Comparison of ENCODE assay signal across 23 cellular contexts in the genomic region with DNA sequence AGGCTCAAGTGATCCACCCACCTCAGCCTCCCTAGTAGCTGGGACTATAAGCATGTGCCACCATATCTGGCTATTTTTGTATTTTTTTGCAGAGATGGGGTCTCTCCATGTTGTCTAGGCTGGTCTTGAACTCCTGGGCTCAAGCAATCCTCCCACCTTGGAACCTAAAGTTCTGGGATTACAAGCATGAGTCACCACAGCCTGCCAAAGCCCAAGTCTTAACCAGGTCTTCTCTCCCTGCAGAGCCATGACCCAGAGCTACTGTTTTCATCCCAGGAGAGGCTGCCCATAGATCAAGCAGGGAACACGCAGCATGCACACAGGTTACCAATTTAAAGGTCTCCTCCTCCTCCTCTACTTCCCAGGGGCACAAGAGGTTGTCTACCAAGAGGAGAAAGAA. TPM values are rescaled to one million over a fixed set of nuclear protein-coding genes. Genes with fewer than 3 reads are reported as not detected.
DNase-seq lines count a peak whose midpoint lies in the region; ATAC-seq and TF ChIP-seq lines count a peak whose summit lies in the region.
"Had no signal": no experiment of that assay in that cellular context is flagged by ENCODE, and none has a peak within 500 bp of the region (broad histone marks: within the 10 kb centered on the region; RNA-seq: fewer than 3 reads in every experiment).

No MANE protein-coding gene starts in this region.

- H3K4me1 Mint-ChIP-seq in effector memory CD8-positive, alpha-beta T cell (ENCODE audit: low read depth in 2 of 2), result peaks cover 29 to 34% of the 10 kb centered on the region in 2 donors
- H3K4me1 Mint-ChIP-seq in osteocyte (ENCODE audit: unreplicated experiment), result peaks cover 96% of the 10 kb centered on the region

- no peak overlapping the region for H3K4me3 Mint-ChIP-seq in effector memory CD8-positive, alpha-beta T cell
- H3K4me3 Mint-ChIP-seq in osteocyte (ENCODE audit: unreplicated experiment), result no peak overlapping the region
- H3K4me3 Mint-ChIP-seq: activated naive CD8-positive, alpha-beta T cell treated with anti-CD3 and anti-CD28 coated beads for 36 hours; activated T-helper 1 cell treated with anti-CD3 and anti-CD28 coated beads, Interleukin-12 subunit alpha, Interleukin-12 subunit beta, Interleukin-2, Interleukin-4 antibody, amounts not matched to agents 30 ng/mL and 10 ng/mL and 1 ng/mL, durations not matched to agents 14 hours and 24 hours and 36 hours; CD4-positive, alpha-beta memory T cell; natural killer cell treated with Interleukin-12 subunit alpha and Interleukin-12 subunit beta and Interleukin-15 and Interleukin-18, amount 100 ng/mL, for 72 hours had no signal

- no peaks in the 10 kb centered on the region for H3K27me3 ChIP-seq in A673 (replicated peaks; ENCODE audit: insufficient read depth, low read depth, low read length, poor library complexity)
- no peaks in the 10 kb centered on the region for H3K27me3 ChIP-seq in Karpas-422 (ENCODE audit: low read length)

- H3K27ac Mint-ChIP-seq in effector memory CD8-positive, alpha-beta T cell, result peak overlapping the region; percentile 5 to 19
- peak overlapping the region; percentile 15 for H3K27ac Mint-ChIP-seq in osteocyte (ENCODE audit: unreplicated experiment)
- H3K27ac Mint-ChIP-seq: activated naive CD8-positive, alpha-beta T cell treated with anti-CD3 and anti-CD28 coated beads for 36 hours had no signal

- peaks cover 88% of the 10 kb centered on the region for H3K36me3 Mint-ChIP-seq in effector memory CD8-positive, alpha-beta T cell (ENCODE audit: insufficient read depth)
- H3K36me3 Mint-ChIP-seq in osteocyte (ENCODE audit: unreplicated experiment), result peaks cover 12% of the 10 kb centered on the region

- POLR2A ChIA-PET in A673 (lab: Charles Lee; ENCODE audit: low non-redundant PET), result no interaction called here

- H3K9me2 ChIP-seq in Karpas-422 (replicated peaks; ENCODE audit: insufficient read depth, low read length), result no peaks in the 10 kb centered on the region

- DNase-seq in A673 (ENCODE audit: low spot score) (no peak), Karpas-422 (no peak), osteocyte (ENCODE audit: extremely low spot score, unreplicated experiment) (no peak), NK-92 (lab: John Stamatoyannopoulos, UW; ENCODE audit: unreplicated experiment) (no peak), NCI-H345 treated with DMSO at 0.1 percent for 48 hours (lab: John Stamatoyannopoulos, UW; ENCODE audit: unreplicated experiment) (no peak), DMS114 treated with DMSO at 0.1 percent for 48 hours (lab: John Stamatoyannopoulos, UW; ENCODE audit: unreplicated experiment) (no peak), omental fat pad (ENCODE audit: low spot score) (no peak)
- no peak for DNase-seq in effector memory CD8-positive, alpha-beta T cell
- DNase-seq: activated CD4-positive, CD25-positive, alpha-beta regulatory T cell; activated CD8-positive, alpha-beta memory T cell treated with anti-CD3 and anti-CD28 coated beads for 24 hours; activated naive CD8-positive, alpha-beta T cell treated with anti-CD3 and anti-CD28 coated beads for 36 hours; CD4-positive, alpha-beta memory T cell; DMS79; dorsolateral prefrontal cortex; NCI-H2029 treated with DMSO at 0.1 percent for 48 hours; NCI-H510A treated with DMSO at 0.1 percent for 48 hours; SHP77 had no signal

- H3K27ac ChIP-seq in A673 (ENCODE audit: low read depth, low read length, poor library complexity, severe bottlenecking), result peak overlapping the region; percentile 92
- peak overlapping the region; percentile 100 for H3K27ac ChIP-seq in Karpas-422 (ENCODE audit: low read length)

- H3K4me1 ChIP-seq in A673 (ENCODE audit: insufficient read depth, low read length, poor library complexity, severe bottlenecking) (peaks cover 75% of the 10 kb centered on the region), Karpas-422 (ENCODE audit: low read length) (peaks cover 99% of the 10 kb centered on the region)

- H4K20me1 ChIP-seq in Karpas-422 (ENCODE audit: insufficient read depth, low read depth, low read length), result no peaks in the 10 kb centered on the region

- CTCF ChIA-PET in A673 (lab: Charles Lee), result no interaction called here

- ATAC-seq in effector memory CD8-positive, alpha-beta T cell (replicated peaks), result no peak
- ATAC-seq in omental fat pad (ENCODE audit: low FRiP score), result no peak
- ATAC-seq: esophagus mucosa; natural killer cell treated with Interleukin-12 subunit alpha and Interleukin-12 subunit beta and Interleukin-15 and Interleukin-18, amount 100 ng/mL, for 72 hours had no signal

- H3K4me2 ChIP-seq in Karpas-422 (ENCODE audit: low read depth, low read length, poor library complexity, severe bottlenecking), result no peak overlapping the region

- TF ChIP-seq CTCF in A673 (conservative IDR thresholded peaks at IDR 0.05; ENCODE audit: low read depth, low read length) (no peak), osteocyte (IDR thresholded peaks at IDR 0.05) (no peak), omental fat pad (IDR thresholded peaks at IDR 0.05) (no peak)

- H3K9ac ChIP-seq in Karpas-422 (ENCODE audit: low read length), result no peak overlapping the region
- H3K9ac ChIP-seq: GM23248 had no signal

- no peak overlapping the region for H2AFZ ChIP-seq in Karpas-422 (ENCODE audit: low read length)
- H2AFZ ChIP-seq: GM23248 had no signal

- no peaks in the 10 kb centered on the region for H3K9me3 Mint-ChIP-seq in effector memory CD8-positive, alpha-beta T cell
- no peaks in the 10 kb centered on the region for H3K9me3 Mint-ChIP-seq in osteocyte (ENCODE audit: unreplicated experiment)
- H3K9me3 Mint-ChIP-seq: activated naive CD8-positive, alpha-beta T cell treated with anti-CD3 and anti-CD28 coated beads for 36 hours; activated T-helper 1 cell treated with anti-CD3 and anti-CD28 coated beads, Interleukin-12 subunit alpha, Interleukin-12 subunit beta, Interleukin-2, Interleukin-4 antibody, amounts not matched to agents 30 ng/mL and 10 ng/mL and 1 ng/mL, durations not matched to agents 14 hours and 24 hours and 36 hours; CD4-positive, alpha-beta memory T cell; natural killer cell treated with Interleukin-12 subunit alpha and Interleukin-12 subunit beta and Interleukin-15 and Interleukin-18, amount 100 ng/mL, for 72 hours had no signal

- no TSS peak for BruUV-seq in A673 (replicated peaks; lab: Mats Ljungman, UMichigan)

- H3K36me3 ChIP-seq in A673 (ENCODE audit: insufficient read depth, low read length, poor library complexity, severe bottlenecking) (peaks cover 34% of the 10 kb centered on the region), Karpas-422 (ENCODE audit: insufficient read depth, low read length) (peaks cover 50% of the 10 kb centered on the region)
- H3K36me3 ChIP-seq: thoracic aorta had no signal

- intact Hi-C loops in A673 (cut with micrococcal nuclease; ENCODE audit: unreplicated experiment), result no loop called here

- H3K9me3 ChIP-seq in A673 (ENCODE audit: low read depth, low read length, poor library complexity, severe bottlenecking) (no peaks in the 10 kb centered on the region), Karpas-422 (ENCODE audit: low read length) (no peaks in the 10 kb centered on the region)
- H3K9me3 ChIP-seq: thoracic aorta had no signal

- peaks cover 7% of the 10 kb centered on the region; the same call in 1 of the 2 replicates for H3K79me2 ChIP-seq in Karpas-422 (ENCODE audit: low read length)

- no peak overlapping the region for H3K4me3 ChIP-seq in A673 (ENCODE audit: low read depth, low read length, poor library complexity, severe bottlenecking)
- no peak overlapping the region for H3K4me3 ChIP-seq in Karpas-422 (ENCODE audit: low read length)
- H3K4me3 ChIP-seq: dorsolateral prefrontal cortex, GM23248, thoracic aorta had no signal

- H3K27me3 Mint-ChIP-seq in effector memory CD8-positive, alpha-beta T cell, result no peaks in the 10 kb centered on the region
- H3K27me3 Mint-ChIP-seq in osteocyte (ENCODE audit: unreplicated experiment), result no peaks in the 10 kb centered on the region
- H3K27me3 Mint-ChIP-seq: activated naive CD8-positive, alpha-beta T cell treated with anti-CD3 and anti-CD28 coated beads for 36 hours; CD4-positive, alpha-beta memory T cell; natural killer cell treated with Interleukin-12 subunit alpha and Interleukin-12 subunit beta and Interleukin-15 and Interleukin-18, amount 100 ng/mL, for 72 hours had no signal

RNA-seq across cellular contexts. Expression of gene PCDHGC5, which starts 29.7 kb away (rescaled TPM):
- total RNA-seq in A673 (2021) (3.4 and 3.6 TPM in 2 replicates), osteocyte (1.4 and 1.9 TPM in 2 replicates), omental fat pad (1 to 10 TPM; 1.1 to 3.2 (median 2.1) TPM)
- 5.1 and 5.8 TPM in 2 replicates for total RNA-seq in Karpas-422 (2014; rRNA removed; shearing (Covaris generic); ENCODE audit: low replicate concordance)
- total RNA-seq: activated naive CD8-positive, alpha-beta T cell treated with anti-CD3 and anti-CD28 coated beads for 36 hours; activated T-helper 1 cell treated with anti-CD3 and anti-CD28 coated beads, Interleukin-12 subunit alpha, Interleukin-12 subunit beta, Interleukin-2, Interleukin-4 antibody, amounts not matched to agents 30 ng/mL and 10 ng/mL and 1 ng/mL, durations not matched to agents 14 hours and 24 hours and 36 hours; CD4-positive, alpha-beta memory T cell; T-helper 2 cell treated with Interferon-gamma antibody and Interleukin-4, amounts not matched to agents 100 ng/mL and 5 ng/mL, for 36 hours had no signal

RNA-seq across cellular contexts. Expression of gene PCDHGC4, which starts 33.8 kb away (rescaled TPM):
- total RNA-seq in A673 (2021) (3.6 and 3.8 TPM in 2 replicates), osteocyte (2.8 and 3.7 TPM in 2 replicates), omental fat pad (1 to 10 TPM; 1.5 to 4.1 (median 3.5) TPM)
- 7.0 and 11.8 TPM in 2 replicates for total RNA-seq in Karpas-422 (2014; rRNA removed; shearing (Covaris generic); ENCODE audit: low replicate concordance)
- total RNA-seq: activated naive CD8-positive, alpha-beta T cell treated with anti-CD3 and anti-CD28 coated beads for 36 hours; activated T-helper 1 cell treated with anti-CD3 and anti-CD28 coated beads, Interleukin-12 subunit alpha, Interleukin-12 subunit beta, Interleukin-2, Interleukin-4 antibody, amounts not matched to agents 30 ng/mL and 10 ng/mL and 1 ng/mL, durations not matched to agents 14 hours and 24 hours and 36 hours; CD4-positive, alpha-beta memory T cell had no signal

RNA-seq across cellular contexts. Expression of gene PCDHGC3, which starts 42.9 kb away (rescaled TPM):
- total RNA-seq in A673 (2021) (103 and 112 TPM in 2 replicates), osteocyte (92.4 and 99.9 TPM in 2 replicates), omental fat pad (10 to 100 TPM; 34.8 to 83.1 (median 41.9) TPM)
- total RNA-seq in Karpas-422 (2014; rRNA removed; shearing (Covaris generic); ENCODE audit: low replicate concordance), result 61.3 and 75.2 TPM in 2 replicates
